ENCODE assay signal across 13 cellular contexts in the genomic region with DNA sequence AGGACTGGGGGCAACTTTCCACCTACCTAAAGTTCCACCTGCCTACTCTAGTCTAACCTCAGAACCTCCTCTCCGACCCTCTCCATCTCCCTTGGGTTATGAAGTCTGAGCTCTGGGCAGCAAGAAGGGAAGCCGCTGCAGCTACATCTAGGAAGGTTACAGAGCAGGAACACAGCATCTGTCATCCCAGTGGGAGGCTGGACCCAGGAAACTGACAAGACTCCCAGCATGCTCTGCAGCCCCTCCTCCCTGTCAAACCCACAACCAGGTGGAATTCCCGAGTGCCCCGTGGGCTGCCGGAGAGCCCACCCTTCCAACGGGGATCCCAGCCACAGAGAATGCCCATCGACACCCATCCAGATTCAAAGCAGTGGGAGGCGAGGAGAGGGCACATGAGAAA. TPM values are rescaled to one million over a fixed set of nuclear protein-coding genes. Genes with fewer than 3 reads are reported as not detected.
DNase-seq lines count a peak whose midpoint lies in the region; ATAC-seq and TF ChIP-seq lines count a peak whose summit lies in the region.
"Had no signal": no experiment of that assay in that cellular context is flagged by ENCODE, and none has a peak within 500 bp of the region (broad histone marks: within the 10 kb centered on the region; RNA-seq: fewer than 3 reads in every experiment).

No MANE protein-coding gene starts in this region.

- no peak for DNase-seq in activated CD4-positive, alpha-beta T cell treated with anti-CD3 and anti-CD28 coated beads, Interleukin-2, amount 10 ng/mL, durations not matched to agents 7 days and 5 days
- no peak for DNase-seq in activated CD4-positive, alpha-beta T cell treated with anti-CD3 and anti-CD28 coated beads for 48 hours
- DNase-seq in body of pancreas: peak in 1 of 4 donors; percentile 54
- no peak for DNase-seq in psoas muscle
- DNase-seq in NK-92 (lab: John Stamatoyannopoulos, UW; ENCODE audit: unreplicated experiment): no peak
- DNase-seq in transverse colon: no peak
- DNase-seq: BE2C, occipital lobe had no signal

- in situ Hi-C loops in transverse colon (cut with MboI; ENCODE audit: low pct_ligation_motif_present in 1 of 4, low pct_unique_long_range_greater_than_20kb in 1 of 4, low sequenced_read_pairs in 3 of 4): no loop called here

- H3K4me3 ChIP-seq in body of pancreas (no peak overlapping the region), psoas muscle (peak overlapping the region; percentile 73), transverse colon (no peak overlapping the region)
- H3K4me3 ChIP-seq: cardiac muscle cell had no signal

- TF ChIP-seq EP300 in transverse colon (IDR thresholded peaks at IDR 0.05; ENCODE audit: low read depth): no peak

- H3K4me1 Mint-ChIP-seq in activated CD4-positive, alpha-beta T cell treated with anti-CD3 and anti-CD28 coated beads, Interleukin-2, amount 10 ng/mL, durations not matched to agents 7 days and 5 days: peaks cover 24% of the 10 kb centered on the region

- TF ChIP-seq CTCF in body of pancreas (IDR thresholded peaks at IDR 0.05): no peak
- TF ChIP-seq CTCF in psoas muscle (IDR thresholded peaks at IDR 0.05): no peak
- no peak for TF ChIP-seq CTCF in transverse colon (IDR thresholded peaks at IDR 0.05)

- peak overlapping the region; percentile 30 for H3K27ac ChIP-seq in KOPT-K1 (ENCODE audit: low read depth, low read length, poor library complexity, severe bottlenecking)
- H3K27ac ChIP-seq in body of pancreas: peak overlapping the region; percentile 45 to 91 (median 85)
- H3K27ac ChIP-seq in psoas muscle: no peak overlapping the region
- H3K27ac ChIP-seq in transverse colon: no peak overlapping the region
- H3K27ac ChIP-seq: cardiac muscle cell had no signal

- H3K4me1 ChIP-seq in body of pancreas (peaks cover 78% of the 10 kb centered on the region), psoas muscle (peaks cover 8% of the 10 kb centered on the region), transverse colon (peaks cover 4 to 18% (median 15%) of the 10 kb centered on the region in 4 donors)
- H3K4me1 ChIP-seq: BE2C had no signal

- POLR2A ChIA-PET in activated CD4-positive, alpha-beta T cell treated with anti-CD3 and anti-CD28 coated beads, Interleukin-2, amount 10 ng/mL, durations not matched to agents 7 days and 5 days (lab: Charles Lee): no interaction called here

- CTCF ChIA-PET in activated CD4-positive, alpha-beta T cell treated with anti-CD3 and anti-CD28 coated beads, Interleukin-2, amount 10 ng/mL, durations not matched to agents 7 days and 5 days (lab: Charles Lee): interaction anchor here (1.0 to 1.4 kb wide), 2 partner anchors 21 to 92 kb away, joined by 3 read pairs; no protein-coding TSS in a partner anchor

- H3K9me3 ChIP-seq in KOPT-K1 (ENCODE audit: insufficient read depth, low read length, poor library complexity, severe bottlenecking) (no peaks in the 10 kb centered on the region), body of pancreas (no peaks in the 10 kb centered on the region), psoas muscle (no peaks in the 10 kb centered on the region), transverse colon (no peaks in the 10 kb centered on the region)
- H3K9me3 ChIP-seq: BE2C had no signal

- H3K36me3 ChIP-seq in KOPT-K1 (ENCODE audit: insufficient read depth, low read length): peaks cover 42% of the 10 kb centered on the region
- no peaks in the 10 kb centered on the region for H3K36me3 ChIP-seq in body of pancreas (replicated peaks in 1 of 2; ENCODE audit: insufficient read depth in 1 of 2, low read depth in 2 of 2)
- H3K36me3 ChIP-seq in psoas muscle (ENCODE audit: insufficient read depth in 1 of 2, low read depth in 1 of 2): no peaks in the 10 kb centered on the region
- no peaks in the 10 kb centered on the region for H3K36me3 ChIP-seq in transverse colon
- H3K36me3 ChIP-seq: BE2C, cardiac muscle cell had no signal

- H3K9me3 Mint-ChIP-seq in activated CD4-positive, alpha-beta T cell treated with anti-CD3 and anti-CD28 coated beads, Interleukin-2, amount 10 ng/mL, durations not matched to agents 7 days and 5 days: no peaks in the 10 kb centered on the region

- no peak for ATAC-seq in body of pancreas
- no peak for ATAC-seq in psoas muscle
- ATAC-seq in GM21390 (IDR thresholded peaks at IDR 0.05; ENCODE audit: unreplicated experiment): no peak

- intact Hi-C loops in body of pancreas (cut with DNase I): no loop called here
- intact Hi-C loops in psoas muscle (cut with DNase I): no loop called here
- intact Hi-C loops in transverse colon (cut with DNase I; ENCODE audit: low total_unique reads): no loop called here

- no peaks in the 10 kb centered on the region for H3K36me3 Mint-ChIP-seq in activated CD4-positive, alpha-beta T cell treated with anti-CD3 and anti-CD28 coated beads, Interleukin-2, amount 10 ng/mL, durations not matched to agents 7 days and 5 days (ENCODE audit: low read depth)

- H3K27me3 ChIP-seq in body of pancreas: no peaks in the 10 kb centered on the region
- H3K27me3 ChIP-seq in psoas muscle (ENCODE audit: insufficient read depth in 3 of 3, low read length in 2 of 3): peaks cover 0 to 84% (median 22%) of the 10 kb centered on the region in 3 donors
- H3K27me3 ChIP-seq in transverse colon: peaks cover 67% of the 10 kb centered on the region

- H3K27me3 Mint-ChIP-seq in activated CD4-positive, alpha-beta T cell treated with anti-CD3 and anti-CD28 coated beads, Interleukin-2, amount 10 ng/mL, durations not matched to agents 7 days and 5 days: peaks cover 30% of the 10 kb centered on the region

- 13 to 24% methylated on average over 8 of the region's 8 CpGs for WGBS in body of pancreas, 2 donors
- WGBS in psoas muscle, 3 donors: 20 to 23% (median 22%) methylated on average over 8 of the region's 8 CpGs
- WGBS in transverse colon (ENCODE audit: low coverage in 1 of 2), 2 donors: 39 to 40% methylated on average over 1 to 8 of the region's 8 CpGs

- peak overlapping the region; percentile 75 for H3K4me3 Mint-ChIP-seq in activated CD4-positive, alpha-beta T cell treated with anti-CD3 and anti-CD28 coated beads, Interleukin-2, amount 10 ng/mL, durations not matched to agents 7 days and 5 days

- no peak overlapping the region for H3K27ac Mint-ChIP-seq in activated CD4-positive, alpha-beta T cell treated with anti-CD3 and anti-CD28 coated beads, Interleukin-2, amount 10 ng/mL, durations not matched to agents 7 days and 5 days

- TF ChIP-seq POLR2A in body of pancreas (IDR thresholded peaks at IDR 0.05) (no peak), transverse colon (IDR thresholded peaks at IDR 0.05) (no peak)

RNA-seq across cellular contexts. Expression of a gene that starts 2.1 kb away (rescaled TPM):
- total RNA-seq in activated CD4-positive, alpha-beta T cell treated with anti-CD3 and anti-CD28 coated beads, Interleukin-2, amount 10 ng/mL, durations not matched to agents 7 days and 5 days: 10 to 100 TPM; 30.3 to 34.1 TPM
- 100 to 1,000 TPM; 110 to 127 TPM for total RNA-seq in body of pancreas
- 1 to 10 TPM; 3.3 to 4.9 (median 3.5) TPM for total RNA-seq in psoas muscle
- polyA plus RNA-seq in psoas muscle: 1 to 10 TPM; 1.7 to 3.1 (median 2.9) TPM
- 1 to 10 TPM in 3 of 4 donors, not detected in 1; 1.6 to 4.9 (median 3.6) TPM for total RNA-seq in transverse colon
- total RNA-seq: fibroblast of lung, MCF 10A had no signal
- polyA plus RNA-seq: fibroblast of lung had no signal

Comparison
In these comparisons a context has a peak if more than half of its experiments do, and no peak if none do; other contexts are left out.
1. H3K27ac ChIP-seq: peak in KOPT-K1 (single experiment) and body of pancreas (4 of 4); none in psoas muscle (single experiment) and transverse colon (0 of 4).
2. RNA of a gene that starts 2.1 kb away (total RNA-seq): 110 to 127 TPM in body of pancreas and 30.3 to 34.1 TPM in activated CD4-positive, alpha-beta T cell treated with anti-CD3 and anti-CD28 coated beads, Interleukin-2, amount 10 ng/mL, durations not matched to agents 7 days and 5 days; 1.6 to 4.9 TPM in transverse colon and 3.3 to 4.9 TPM in psoas muscle; every median in the first group is over 4 times any median in the second.